20 cellular contexts compared by ENCODE assay signal in the genomic region with DNA sequence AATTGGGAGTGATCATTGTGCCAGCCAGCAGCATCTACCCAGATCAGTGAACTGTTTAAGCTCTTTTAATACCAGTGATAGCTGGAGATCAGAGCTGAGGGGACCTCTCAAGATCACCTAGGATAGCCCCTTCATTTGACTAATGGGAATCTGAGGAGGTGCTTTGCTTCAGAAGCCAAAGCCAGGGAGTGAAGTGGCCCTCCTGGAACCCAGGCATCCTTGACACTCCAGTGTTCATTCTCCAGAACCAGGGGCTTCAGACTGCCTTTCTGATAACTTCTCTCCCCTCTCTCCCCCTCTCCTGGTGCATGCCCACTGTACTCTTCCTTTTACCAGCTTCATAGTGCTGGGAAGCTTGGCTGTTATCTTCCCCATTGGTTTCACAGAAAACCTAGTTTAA. TPM values are rescaled to one million over a fixed set of nuclear protein-coding genes. Genes with fewer than 3 reads are reported as not detected.
A peak's percentile ranks its signal among the peaks of the same experiment; 100 is the strongest.
DNase-seq lines count a peak whose midpoint lies in the region; ATAC-seq and TF ChIP-seq lines count a peak whose summit lies in the region.
"Had no signal": no experiment of that assay in that cellular context is flagged by ENCODE, and none has a peak within 500 bp of the region (broad histone marks: within the 10 kb centered on the region; RNA-seq: fewer than 3 reads in every experiment).

No MANE protein-coding gene starts in this region.

- peak overlapping the region; percentile 68 for H3K27ac Mint-ChIP-seq in activated T-cell treated with anti-CD3 and anti-CD28 coated beads, Interleukin-2, amount 50 U/mL, for 72 hours
- peak overlapping the region; percentile 44 for H3K27ac Mint-ChIP-seq in central memory CD8-positive, alpha-beta T cell (ENCODE audit: low read depth)
- H3K27ac Mint-ChIP-seq in glutamatergic neuron (ENCODE audit: unreplicated experiment) = no peak overlapping the region
- H3K27ac Mint-ChIP-seq: CD14-positive monocyte; CD4-positive, alpha-beta T cell; HFFc6 had no signal

- TF ChIP-seq POLR2A in thyroid gland (IDR thresholded peaks at IDR 0.05) = no peak

- no peak overlapping the region for H3K4me3 Mint-ChIP-seq in activated T-cell treated with anti-CD3 and anti-CD28 coated beads, Interleukin-2, amount 50 U/mL, for 72 hours
- H3K4me3 Mint-ChIP-seq in central memory CD8-positive, alpha-beta T cell = no peak overlapping the region
- no peak overlapping the region for H3K4me3 Mint-ChIP-seq in glutamatergic neuron (ENCODE audit: unreplicated experiment)
- H3K4me3 Mint-ChIP-seq: CD14-positive monocyte; CD4-positive, alpha-beta T cell; CD8-positive, alpha-beta memory T cell; HFFc6 had no signal

- H3K36me3 Mint-ChIP-seq in activated T-cell treated with anti-CD3 and anti-CD28 coated beads, Interleukin-2, amount 50 U/mL, for 72 hours (ENCODE audit: insufficient read depth in 2 of 2) = peaks cover 5 to 13% of the 10 kb centered on the region in 2 donors
- peaks cover 15% of the 10 kb centered on the region for H3K36me3 Mint-ChIP-seq in central memory CD8-positive, alpha-beta T cell (ENCODE audit: insufficient read depth)
- H3K36me3 Mint-ChIP-seq in glutamatergic neuron (ENCODE audit: unreplicated experiment) = peaks cover 3% of the 10 kb centered on the region

- peaks cover 0 to 15% of the 10 kb centered on the region in 2 donors for H3K36me3 ChIP-seq in thyroid gland
- H3K36me3 ChIP-seq: HAP-1 had no signal

- no peaks in the 10 kb centered on the region for H3K9me3 Mint-ChIP-seq in activated T-cell treated with anti-CD3 and anti-CD28 coated beads, Interleukin-2, amount 50 U/mL, for 72 hours
- no peaks in the 10 kb centered on the region for H3K9me3 Mint-ChIP-seq in central memory CD8-positive, alpha-beta T cell
- no peaks in the 10 kb centered on the region for H3K9me3 Mint-ChIP-seq in glutamatergic neuron (ENCODE audit: unreplicated experiment)
- H3K9me3 Mint-ChIP-seq: CD14-positive monocyte; CD4-positive, alpha-beta T cell; CD8-positive, alpha-beta memory T cell; HFFc6 had no signal

- no peaks in the 10 kb centered on the region for H3K4me1 Mint-ChIP-seq in activated T-cell treated with anti-CD3 and anti-CD28 coated beads, Interleukin-2, amount 50 U/mL, for 72 hours (ENCODE audit: low read depth)
- H3K4me1 Mint-ChIP-seq in central memory CD8-positive, alpha-beta T cell = no peaks in the 10 kb centered on the region
- no peaks in the 10 kb centered on the region for H3K4me1 Mint-ChIP-seq in glutamatergic neuron (ENCODE audit: low read depth, unreplicated experiment)
- H3K4me1 Mint-ChIP-seq: CD8-positive, alpha-beta memory T cell had no signal

- H3K4me3 ChIP-seq in thyroid gland (replicated peaks in 1 of 3) = no peak overlapping the region
- H3K4me3 ChIP-seq: A549; BLaER1 treated with 17β-estradiol and CSF1 and Interleukin-3, amounts not matched to agents 10 nM and 100 nM; HAP-1 had no signal

- no peak for DNase-seq in activated T-cell treated with anti-CD3 and anti-CD28 coated beads, Interleukin-2, amount 50 U/mL, for 72 hours
- DNase-seq in activated T-cell treated with anti-CD3 and anti-CD28 coated beads, Interleukin-2, amount 50 U/mL, for 48 hours = no peak
- no peak for DNase-seq in central memory CD8-positive, alpha-beta T cell (ENCODE audit: low spot score in 2 of 2)
- DNase-seq in thyroid gland = peak; percentile 61 to 63
- DNase-seq in activated CD8-positive, alpha-beta memory T cell treated with anti-CD3 and anti-CD28 coated beads, Interleukin-2, amount 50 U/mL, for 4 hours = no peak
- no peak for DNase-seq in glutamatergic neuron
- DNase-seq: 8988T; ACHN; AML-193; BE2C; CD4-positive, alpha-beta T cell; CD8-positive, alpha-beta memory T cell; DMS 273 treated with DMSO at 0.1 percent for 48 hours; DND-41; GOT3; HFFc6 had no signal

- no peak for ATAC-seq in activated T-cell treated with anti-CD3 and anti-CD28 coated beads, Interleukin-2, amount 50 U/mL, for 72 hours (replicated peaks in 1 of 2)
- ATAC-seq in central memory CD8-positive, alpha-beta T cell (replicated peaks; ENCODE audit: extremely low read depth, poor library complexity, severe bottlenecking) = no peak
- ATAC-seq: A549 had no signal

- H3K4me1 ChIP-seq in thyroid gland = peaks cover 31 to 33% of the 10 kb centered on the region in 2 donors
- H3K4me1 ChIP-seq: BE2C had no signal

- no peaks in the 10 kb centered on the region for H3K27me3 ChIP-seq in thyroid gland
- H3K27me3 ChIP-seq: BE2C; BLaER1 treated with 17β-estradiol and CSF1 and Interleukin-3, amounts not matched to agents 10 nM and 100 nM had no signal

- intact Hi-C loops in thyroid gland (cut with DNase I) = no loop called here

- no peaks in the 10 kb centered on the region for H3K9me3 ChIP-seq in thyroid gland
- H3K9me3 ChIP-seq: A549; BE2C; BLaER1 treated with 17β-estradiol and CSF1 and Interleukin-3, amounts not matched to agents 10 nM and 100 nM; HAP-1 had no signal

- no peak for TF ChIP-seq CTCF in thyroid gland (IDR thresholded peaks at IDR 0.05)
- no peak for TF ChIP-seq CTCF in glutamatergic neuron (IDR thresholded peaks at IDR 0.05; ENCODE audit: partially characterized antibody, unreplicated experiment)

- H3K27me3 Mint-ChIP-seq in activated T-cell treated with anti-CD3 and anti-CD28 coated beads, Interleukin-2, amount 50 U/mL, for 72 hours (ENCODE audit: low read depth) = no peaks in the 10 kb centered on the region
- H3K27me3 Mint-ChIP-seq in central memory CD8-positive, alpha-beta T cell = no peaks in the 10 kb centered on the region
- H3K27me3 Mint-ChIP-seq in glutamatergic neuron (ENCODE audit: unreplicated experiment) = no peaks in the 10 kb centered on the region
- H3K27me3 Mint-ChIP-seq: CD4-positive, alpha-beta T cell; CD8-positive, alpha-beta memory T cell had no signal

- H3K27ac ChIP-seq in thyroid gland = peak overlapping the region in 2 of 3 donors; percentile 8 to 26
- H3K27ac ChIP-seq: BLaER1 treated with 17β-estradiol and CSF1 and Interleukin-3, amounts not matched to agents 10 nM and 100 nM had no signal

RNA-seq across cellular contexts. Expression of a gene that starts 48.0 kb away (rescaled TPM):
- total RNA-seq in activated T-cell treated with anti-CD3 and anti-CD28 coated beads, Interleukin-2, amount 50 U/mL, for 72 hours = not detected
- total RNA-seq in thyroid gland = not detected
- not detected for total RNA-seq in glutamatergic neuron (ENCODE audit: unreplicated experiment)
- total RNA-seq: CD4-positive, alpha-beta T cell; CD8-positive, alpha-beta memory T cell; HFFc6 had no signal

Comparison
In these comparisons a context has a peak if more than half of its experiments do, and no peak if none do; other contexts are left out.
1. DNase-seq: peak in thyroid gland (2 of 2); none in activated T-cell treated with anti-CD3 and anti-CD28 coated beads, Interleukin-2, amount 50 U/mL, for 72 hours (0 of 2), activated T-cell treated with anti-CD3 and anti-CD28 coated beads, Interleukin-2, amount 50 U/mL, for 48 hours (0 of 2), central memory CD8-positive, alpha-beta T cell (0 of 2), activated CD8-positive, alpha-beta memory T cell treated with anti-CD3 and anti-CD28 coated beads, Interleukin-2, amount 50 U/mL, for 4 hours (single experiment) and glutamatergic neuron (single experiment).